ENCODE assay signal across 2 cellular contexts in genomic region chr13:75173457-75174356, GRCh38.
TF ChIP-seq lines count a peak whose summit lies in the region.

No MANE protein-coding gene starts in this region.

TF ChIP-seq in A549, 52 proteins besides CTCF, POLR2A, EP300 and RAD21 (continued from another document and continues in another):
- TF ChIP-seq, protein P1, sequence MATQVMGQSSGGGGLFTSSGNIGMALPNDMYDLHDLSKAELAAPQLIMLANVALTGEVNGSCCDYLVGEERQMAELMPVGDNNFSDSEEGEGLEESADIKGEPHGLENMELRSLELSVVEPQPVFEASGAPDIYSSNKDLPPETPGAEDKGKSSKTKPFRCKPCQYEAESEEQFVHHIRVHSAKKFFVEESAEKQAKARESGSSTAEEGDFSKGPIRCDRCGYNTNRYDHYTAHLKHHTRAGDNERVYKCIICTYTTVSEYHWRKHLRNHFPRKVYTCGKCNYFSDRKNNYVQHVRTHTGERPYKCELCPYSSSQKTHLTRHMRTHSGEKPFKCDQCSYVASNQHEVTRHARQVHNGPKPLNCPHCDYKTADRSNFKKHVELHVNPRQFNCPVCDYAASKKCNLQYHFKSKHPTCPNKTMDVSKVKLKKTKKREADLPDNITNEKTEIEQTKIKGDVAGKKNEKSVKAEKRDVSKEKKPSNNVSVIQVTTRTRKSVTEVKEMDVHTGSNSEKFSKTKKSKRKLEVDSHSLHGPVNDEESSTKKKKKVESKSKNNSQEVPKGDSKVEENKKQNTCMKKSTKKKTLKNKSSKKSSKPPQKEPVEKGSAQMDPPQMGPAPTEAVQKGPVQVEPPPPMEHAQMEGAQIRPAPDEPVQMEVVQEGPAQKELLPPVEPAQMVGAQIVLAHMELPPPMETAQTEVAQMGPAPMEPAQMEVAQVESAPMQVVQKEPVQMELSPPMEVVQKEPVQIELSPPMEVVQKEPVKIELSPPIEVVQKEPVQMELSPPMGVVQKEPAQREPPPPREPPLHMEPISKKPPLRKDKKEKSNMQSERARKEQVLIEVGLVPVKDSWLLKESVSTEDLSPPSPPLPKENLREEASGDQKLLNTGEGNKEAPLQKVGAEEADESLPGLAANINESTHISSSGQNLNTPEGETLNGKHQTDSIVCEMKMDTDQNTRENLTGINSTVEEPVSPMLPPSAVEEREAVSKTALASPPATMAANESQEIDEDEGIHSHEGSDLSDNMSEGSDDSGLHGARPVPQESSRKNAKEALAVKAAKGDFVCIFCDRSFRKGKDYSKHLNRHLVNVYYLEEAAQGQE (IDR thresholded peaks at IDR 0.05), result no peak
- TF ChIP-seq POLR2AphosphoS2 (conservative IDR thresholded peaks at IDR 0.05; ENCODE audit: low read length), result no peak
- no peak for TF ChIP-seq MYC (IDR thresholded peaks at IDR 0.05; ENCODE audit: borderline replicate concordance, low read length)
- TF ChIP-seq, protein P2, sequence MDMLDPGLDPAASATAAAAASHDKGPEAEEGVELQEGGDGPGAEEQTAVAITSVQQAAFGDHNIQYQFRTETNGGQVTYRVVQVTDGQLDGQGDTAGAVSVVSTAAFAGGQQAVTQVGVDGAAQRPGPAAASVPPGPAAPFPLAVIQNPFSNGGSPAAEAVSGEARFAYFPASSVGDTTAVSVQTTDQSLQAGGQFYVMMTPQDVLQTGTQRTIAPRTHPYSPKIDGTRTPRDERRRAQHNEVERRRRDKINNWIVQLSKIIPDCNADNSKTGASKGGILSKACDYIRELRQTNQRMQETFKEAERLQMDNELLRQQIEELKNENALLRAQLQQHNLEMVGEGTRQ (IDR thresholded peaks at IDR 0.05), result no peak
- TF ChIP-seq CHD2 (IDR thresholded peaks at IDR 0.05; ENCODE audit: low read length, partially characterized antibody), result no peak
- no peak for TF ChIP-seq RCOR1 (IDR thresholded peaks at IDR 0.05; ENCODE audit: low read depth, low read length)
- TF ChIP-seq NR3C1 (IDR thresholded peaks at IDR 0.05), result no peak
- no peak for TF ChIP-seq CBX2 (IDR thresholded peaks at IDR 0.05; ENCODE audit: borderline replicate concordance, low read depth)
- TF ChIP-seq JUN (IDR thresholded peaks at IDR 0.05), result peak in 1 of 2 experiments; percentile 28; a peak in 2 of 5 replicates
- TF ChIP-seq, protein P3, sequence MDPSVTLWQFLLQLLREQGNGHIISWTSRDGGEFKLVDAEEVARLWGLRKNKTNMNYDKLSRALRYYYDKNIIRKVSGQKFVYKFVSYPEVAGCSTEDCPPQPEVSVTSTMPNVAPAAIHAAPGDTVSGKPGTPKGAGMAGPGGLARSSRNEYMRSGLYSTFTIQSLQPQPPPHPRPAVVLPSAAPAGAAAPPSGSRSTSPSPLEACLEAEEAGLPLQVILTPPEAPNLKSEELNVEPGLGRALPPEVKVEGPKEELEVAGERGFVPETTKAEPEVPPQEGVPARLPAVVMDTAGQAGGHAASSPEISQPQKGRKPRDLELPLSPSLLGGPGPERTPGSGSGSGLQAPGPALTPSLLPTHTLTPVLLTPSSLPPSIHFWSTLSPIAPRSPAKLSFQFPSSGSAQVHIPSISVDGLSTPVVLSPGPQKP (IDR thresholded peaks at IDR 0.05; ENCODE audit: low read depth, low read length), result no peak
- TF ChIP-seq BHLHE40 (IDR thresholded peaks at IDR 0.05; ENCODE audit: low read depth, low read length), result no peak
- TF ChIP-seq ESRRA (IDR thresholded peaks at IDR 0.05; ENCODE audit: borderline replicate concordance, low read length), result no peak
- TF ChIP-seq HDAC2 (IDR thresholded peaks at IDR 0.05), result no peak
- TF ChIP-seq CBX8 (IDR thresholded peaks at IDR 0.05), result no peak
- no peak for TF ChIP-seq SREBF2 (IDR thresholded peaks at IDR 0.05)
- TF ChIP-seq ATOH8 (CRISPR knock-in tag; IDR thresholded peaks at IDR 0.05; ENCODE audit: low read depth), result no peak
- TF ChIP-seq SMC3 (IDR thresholded peaks at IDR 0.05), result peak; percentile 23; the same call in 1 of the 3 replicates
- TF ChIP-seq EHF (CRISPR knock-in tag; IDR thresholded peaks at IDR 0.05), result no peak
- no peak for TF ChIP-seq ZC3H11A (IDR thresholded peaks at IDR 0.05)
- no peak for TF ChIP-seq HOXA7 (CRISPR knock-in tag; IDR thresholded peaks at IDR 0.05)
- no peak for TF ChIP-seq KDM1A (IDR thresholded peaks at IDR 0.05; ENCODE audit: low read depth)
- TF ChIP-seq ZNF302 (CRISPR knock-in tag; IDR thresholded peaks at IDR 0.05), result no peak
- TF ChIP-seq TFCP2L1 (CRISPR knock-in tag; IDR thresholded peaks at IDR 0.05), result no peak
- TF ChIP-seq ZSCAN20 (CRISPR knock-in tag; IDR thresholded peaks at IDR 0.05), result no peak
- no peak for TF ChIP-seq PBX3 (IDR thresholded peaks at IDR 0.05)
- TF ChIP-seq JUNB (IDR thresholded peaks at IDR 0.05), result peak; percentile 68; the same call in 1 of the 2 replicates
- no peak for TF ChIP-seq FOXS1 (CRISPR knock-in tag; IDR thresholded peaks at IDR 0.05)
- TF ChIP-seq HES2 (IDR thresholded peaks at IDR 0.05), result peak; percentile 53
- no peak for TF ChIP-seq HOXB5 (CRISPR knock-in tag; IDR thresholded peaks at IDR 0.05)
- no peak for TF ChIP-seq FOSB (CRISPR knock-in tag; IDR thresholded peaks at IDR 0.05)
- TF ChIP-seq ZFP36 (IDR thresholded peaks at IDR 0.05; ENCODE audit: borderline replicate concordance, partially characterized antibody), result no peak
- no peak for TF ChIP-seq MAZ (IDR thresholded peaks at IDR 0.05; ENCODE audit: borderline replicate concordance, low read depth, low read length)
- TF ChIP-seq TP53 (CRISPR knock-in tag; IDR thresholded peaks at IDR 0.05), result no peak
- no peak for TF ChIP-seq CHD4 (IDR thresholded peaks at IDR 0.05; ENCODE audit: borderline replicate concordance)

TF ChIP-seq in liver, 16 proteins besides CTCF, POLR2A, EP300 and RAD21 (continued from another document):
- TF ChIP-seq ATF3 (IDR thresholded peaks at IDR 0.05) (no peak), HNF4G (IDR thresholded peaks at IDR 0.05) (no peak), JUND (IDR thresholded peaks at IDR 0.05) (peak in 1 of 2 donors; percentile 22), NR2F2 (IDR thresholded peaks at IDR 0.05) (no peak), GABPA (IDR thresholded peaks at IDR 0.05 in 1 of 2, conservative IDR thresholded peaks at IDR 0.05 in 1 of 2) (no peak), EGR1 (IDR thresholded peaks at IDR 0.05; ENCODE audit: low read depth in 2 of 2) (no peak)
- TF ChIP-seq, protein P1 (IDR thresholded peaks at IDR 0.05), result no peak
TF ChIP-seq in liver: peak in this region for 4.
